ENCODE assay signal across 8 cellular contexts in genomic region chr15:83837946-83838571, GRCh38.
DNase-seq lines count a peak whose midpoint lies in the region; ATAC-seq, FAIRE-seq and TF ChIP-seq lines count a peak whose summit lies in the region.

No MANE protein-coding gene starts in this region.

- no peak overlapping the region for H3K27ac Mint-ChIP-seq in CD14-positive monocyte

- H3K27ac ChIP-seq in AG04450 (ENCODE audit: low read depth, low read length) (no peak overlapping the region), SJCRH30 (no peak overlapping the region), thyroid gland (no peak overlapping the region), Karpas-422 (ENCODE audit: low read length) (no peak overlapping the region)

- no peak overlapping the region for H3K4me3 ChIP-seq in AG04450 (ENCODE audit: low read depth, low read length)
- no peak overlapping the region for H3K4me3 ChIP-seq in SJCRH30
- no peak overlapping the region for H3K4me3 ChIP-seq in thyroid gland (replicated peaks in 1 of 3)
- no peak overlapping the region for H3K4me3 ChIP-seq in Karpas-422 (ENCODE audit: low read length)

- peaks cover 5% of the 10 kb centered on the region; the same call in 1 of the 2 replicates for H3K4me1 ChIP-seq in SJCRH30
- H3K4me1 ChIP-seq in thyroid gland, result peaks cover 0 to 5% of the 10 kb centered on the region in 2 donors
- no peaks in the 10 kb centered on the region for H3K4me1 ChIP-seq in Karpas-422 (ENCODE audit: low read length)

- POLR2A ChIA-PET in AG04450 (lab: Yijun Ruan, JAX), result interaction anchor here (0.7 kb wide), 1 partner anchor 154 kb away, joined by 3 read pairs; no protein-coding TSS in a partner anchor

- no peak overlapping the region for H3K9ac ChIP-seq in Karpas-422 (ENCODE audit: low read length)

- no peak overlapping the region for H3K4me2 ChIP-seq in Karpas-422 (ENCODE audit: low read depth, low read length, poor library complexity, severe bottlenecking)

- peak; percentile 41 to 65 for ATAC-seq in left cardiac atrium
- ATAC-seq in HG03460 (IDR thresholded peaks at IDR 0.05; ENCODE audit: unreplicated experiment), result no peak

- H3K4me1 Mint-ChIP-seq in CD14-positive monocyte, result peaks cover 2% of the 10 kb centered on the region

- H3K36me3 ChIP-seq in SJCRH30 (no peaks in the 10 kb centered on the region), thyroid gland (no peaks in the 10 kb centered on the region), Karpas-422 (ENCODE audit: insufficient read depth, low read length) (no peaks in the 10 kb centered on the region)

- TF ChIP-seq CTCF in AG04450 (IDR thresholded peaks at IDR 0.05; ENCODE audit: low read depth, low read length) (peak; percentile 54), thyroid gland (IDR thresholded peaks at IDR 0.05) (peak; percentile 8 to 74 (median 45)), CD14-positive monocyte (IDR thresholded peaks at IDR 0.05) (no peak)

- no peak overlapping the region for H3K4me3 Mint-ChIP-seq in CD14-positive monocyte

- no peak overlapping the region for H2AFZ ChIP-seq in Karpas-422 (ENCODE audit: low read length)

- CTCF ChIA-PET in AG04450 (lab: Charles Lee), result interaction anchor here (0.7 to 1.3 kb wide), 6 partner anchors 8 to 145 kb away, joined by 3 to 6 read pairs (median 4); no protein-coding TSS in a partner anchor

- DNase-seq in AG04450 (ENCODE audit: low read depth, low spot score), result no peak
- no peak for DNase-seq in GM12891 (ENCODE audit: insufficient read length, low spot score)
- DNase-seq in SJCRH30, result peak; percentile 27 to 44
- peak; percentile 66 for DNase-seq in left cardiac atrium
- DNase-seq in thyroid gland, result peak; percentile 68 to 79
- no peak for DNase-seq in Karpas-422
- no peak for DNase-seq in CD14-positive monocyte (ENCODE audit: low spot score)

- intact Hi-C loops in left cardiac atrium (cut with DNase I) (no loop called here), thyroid gland (cut with DNase I) (no loop called here), CD14-positive monocyte (cut with micrococcal nuclease) (no loop called here)

- H3K27me3 ChIP-seq in AG04450 (ENCODE audit: control insufficient read depth, insufficient read depth, low read length) (no peaks in the 10 kb centered on the region), SJCRH30 (no peaks in the 10 kb centered on the region), thyroid gland (no peaks in the 10 kb centered on the region), Karpas-422 (ENCODE audit: low read length) (peaks cover 2% of the 10 kb centered on the region; the same call in 1 of the 2 replicates)

- no peaks in the 10 kb centered on the region for H3K9me3 Mint-ChIP-seq in CD14-positive monocyte

- WGBS in thyroid gland, 2 donors, result 15 to 18% methylated on average over 8 of the region's 8 CpGs

- no peaks in the 10 kb centered on the region for H3K79me2 ChIP-seq in Karpas-422 (ENCODE audit: low read length)

- peaks cover 0 to 2% (median 0%) of the 10 kb centered on the region in 3 donors for H3K27me3 Mint-ChIP-seq in CD14-positive monocyte (ENCODE audit: low read depth in 3 of 3)

- no peak for TF ChIP-seq POLR2A in GM12891 (IDR thresholded peaks at IDR 0.05; ENCODE audit: low read depth, low read length)
- no peak for TF ChIP-seq POLR2A in thyroid gland (IDR thresholded peaks at IDR 0.05)

- FAIRE-seq in GM12891 (lab: Jason Lieb, UNC), result peak; percentile 74

- H4K20me1 ChIP-seq in Karpas-422 (ENCODE audit: insufficient read depth, low read depth, low read length), result no peaks in the 10 kb centered on the region

- H3K9me3 ChIP-seq in AG04450 (ENCODE audit: control insufficient read depth, insufficient read depth, low read length), result no peaks in the 10 kb centered on the region
- H3K9me3 ChIP-seq in SJCRH30 (replicated peaks), result no peaks in the 10 kb centered on the region
- H3K9me3 ChIP-seq in thyroid gland, result no peaks in the 10 kb centered on the region
- H3K9me3 ChIP-seq in Karpas-422 (ENCODE audit: low read length), result no peaks in the 10 kb centered on the region

- H3K36me3 Mint-ChIP-seq in CD14-positive monocyte, result no peaks in the 10 kb centered on the region

- H3K9me2 ChIP-seq in Karpas-422 (replicated peaks; ENCODE audit: insufficient read depth, low read length), result no peaks in the 10 kb centered on the region

TF ChIP-seq in GM12891, 5 proteins besides CTCF, POLR2A, EP300 and RAD21:
- TF ChIP-seq SPI1 (IDR thresholded peaks at IDR 0.05; ENCODE audit: low read depth, low read length), result no peak
- TF ChIP-seq TAF1 (IDR thresholded peaks at IDR 0.05; ENCODE audit: low read depth, low read length), result no peak
- no peak for TF ChIP-seq PAX5 (IDR thresholded peaks at IDR 0.05; ENCODE audit: insufficient read depth, low read length, severe bottlenecking)
- TF ChIP-seq POU2F2 (IDR thresholded peaks at IDR 0.05; ENCODE audit: low read depth, low read length), result no peak
- TF ChIP-seq POLR2AphosphoS5 (IDR thresholded peaks at IDR 0.05; ENCODE audit: low read depth, low read length), result no peak

Comparison
In these comparisons a context has a peak if more than half of its experiments do, and no peak if none do; other contexts are left out.
1. DNase-seq: peak in SJCRH30 (2 of 2), left cardiac atrium (single experiment) and thyroid gland (2 of 2); none in AG04450 (single experiment), GM12891 (single experiment), Karpas-422 (single experiment) and CD14-positive monocyte (single experiment).